ENCODE assay signal across 8 cellular contexts in the genomic region with DNA sequence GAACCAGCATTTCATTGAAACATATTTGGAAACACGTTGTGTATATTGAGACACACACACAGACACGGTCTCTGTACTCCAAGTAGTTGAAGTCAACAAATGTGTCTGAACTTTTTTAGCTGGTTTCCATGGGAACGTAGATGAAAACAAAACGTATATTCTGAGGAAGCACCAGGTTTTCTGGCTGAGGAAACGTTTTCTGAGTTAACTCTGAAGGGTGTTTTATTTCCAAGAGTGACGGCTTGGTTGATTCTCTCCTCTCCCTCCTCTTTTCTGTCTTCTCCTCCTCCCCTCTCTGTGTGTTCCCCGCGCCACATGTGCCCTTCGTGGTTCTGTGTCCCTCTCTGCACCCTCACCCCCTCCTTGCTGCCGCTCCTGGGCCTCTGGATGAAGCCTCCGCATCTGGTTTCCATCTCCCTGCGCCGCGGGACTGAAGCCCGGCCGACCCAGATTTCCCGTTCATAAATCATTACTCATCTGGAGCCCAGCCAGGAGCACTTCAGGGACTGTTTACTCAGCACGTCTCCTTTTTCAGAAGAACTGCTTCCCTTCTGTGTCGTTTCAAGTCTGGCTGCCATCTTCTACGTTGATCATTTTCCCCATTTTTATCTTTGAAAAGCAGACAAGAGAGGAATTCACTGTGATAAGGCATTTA.
DNase-seq lines count a peak whose midpoint lies in the region; ATAC-seq and TF ChIP-seq lines count a peak whose summit lies in the region.

No MANE protein-coding gene starts in this region.

- DNase-seq in A673 (ENCODE audit: low spot score) (peak; percentile 98), HFFc6 (peak; percentile 98), NOMO-1 treated with DMSO at 0.1 percent for 48 hours (lab: John Stamatoyannopoulos, UW; ENCODE audit: unreplicated experiment) (peak; percentile 80), brain pericyte (ENCODE audit: low read depth, low spot score) (peak; percentile 100), left colon (peak; percentile 83 to 89), UCSD-AML1 (lab: John Stamatoyannopoulos, UW; ENCODE audit: unreplicated experiment) (no peak)
- peak in 3 of 4 experiments; percentile 1 to 28 (median 10) for DNase-seq in stimulated activated CD4-positive, alpha-beta T cell treated with anti-CD3 and anti-CD28 coated beads, Interleukin-1b, Interleukin-23, amount 100 ng/mL, for 24 hours (ENCODE audit: low read depth in 4 of 4, low spot score in 1 of 4)

- CTCF ChIA-PET in A673 (lab: Charles Lee): no interaction called here

- H3K27ac ChIP-seq in A673 (ENCODE audit: low read depth, low read length, poor library complexity, severe bottlenecking): peak overlapping the region; percentile 23

- H3K9me3 Mint-ChIP-seq in HFFc6: no peaks in the 10 kb centered on the region

- intact Hi-C loops in A673 (cut with micrococcal nuclease; ENCODE audit: unreplicated experiment): loop anchor here (5.0 kb wide), 1 partner anchor 84 kb away; no protein-coding TSS in a partner anchor
- intact Hi-C loops in left colon (cut with DNase I, micrococcal nuclease): no loop called here

- TF ChIP-seq CTCF in A673 (conservative IDR thresholded peaks at IDR 0.05; ENCODE audit: low read depth, low read length): no peak
- TF ChIP-seq CTCF in HFFc6 (IDR thresholded peaks at IDR 0.05): no peak

- peak overlapping the region; percentile 8 for H3K4me3 ChIP-seq in A673 (ENCODE audit: low read depth, low read length, poor library complexity, severe bottlenecking)

- H3K4me3 Mint-ChIP-seq in HFFc6: peak overlapping the region; percentile 77

- peaks cover 12% of the 10 kb centered on the region for H3K27me3 ChIP-seq in A673 (replicated peaks; ENCODE audit: insufficient read depth, low read depth, low read length, poor library complexity)

- ATAC-seq in left colon (peak; percentile 93), HG03139 (IDR thresholded peaks at IDR 0.05; ENCODE audit: unreplicated experiment) (no peak)

- POLR2A ChIA-PET in A673 (lab: Charles Lee; ENCODE audit: low non-redundant PET): no interaction called here

- H3K9me3 ChIP-seq in A673 (ENCODE audit: low read depth, low read length, poor library complexity, severe bottlenecking): no peaks in the 10 kb centered on the region

- no peaks in the 10 kb centered on the region for H3K36me3 ChIP-seq in A673 (ENCODE audit: insufficient read depth, low read length, poor library complexity, severe bottlenecking)

- peaks cover 79% of the 10 kb centered on the region for H3K4me1 Mint-ChIP-seq in HFFc6 (ENCODE audit: low read depth)

- no TSS peak for BruUV-seq in A673 (replicated peaks; lab: Mats Ljungman, UMichigan)

- H3K27me3 Mint-ChIP-seq in HFFc6 (ENCODE audit: insufficient read depth): no peaks in the 10 kb centered on the region; the same call in 1 of the 2 replicates

- H3K4me1 ChIP-seq in A673 (ENCODE audit: insufficient read depth, low read length, poor library complexity, severe bottlenecking): peaks cover 22% of the 10 kb centered on the region

- peak overlapping the region; percentile 99 for H3K27ac Mint-ChIP-seq in HFFc6

- peaks cover 3% of the 10 kb centered on the region for H3K36me3 Mint-ChIP-seq in HFFc6 (ENCODE audit: low read depth)
